ENCODE assay signal across 10 cellular contexts in genomic region chr2:241009191-241009590, GRCh38. TPM values are rescaled to one million over a fixed set of nuclear protein-coding genes. Genes with fewer than 3 reads are reported as not detected.
DNase-seq lines count a peak whose midpoint lies in the region; ATAC-seq and TF ChIP-seq lines count a peak whose summit lies in the region.
"Had no signal": no experiment of that assay in that cellular context is flagged by ENCODE, and none has a peak within 500 bp of the region (broad histone marks: within the 10 kb centered on the region; RNA-seq: fewer than 3 reads in every experiment).

No MANE protein-coding gene starts in this region.

- TF ChIP-seq RAD21 in IMR-90 (IDR thresholded peaks at IDR 0.05; ENCODE audit: low read length) = no peak

- H3K27me3 ChIP-seq in BLaER1 treated with 17β-estradiol and CSF1 and Interleukin-3, amounts not matched to agents 10 nM and 100 nM = peaks cover 0 to 21% (median 0%) of the 10 kb centered on the region in 11 experiments; a peak in 6 of 22 replicates
- H3K27me3 ChIP-seq in IMR-90 (ENCODE audit: control insufficient read depth, insufficient read depth, low read length) (no peaks in the 10 kb centered on the region), osteoblast (ENCODE audit: insufficient read depth, low read length) (no peaks in the 10 kb centered on the region)
- H3K27me3 ChIP-seq: cardiac muscle cell had no signal

- peaks cover 8% of the 10 kb centered on the region for H3K79me2 ChIP-seq in osteoblast (ENCODE audit: insufficient read depth, low read length)

- H3K18ac ChIP-seq in IMR-90 (ENCODE audit: low read depth, low read length) = no peak overlapping the region; the same call in 1 of the 2 replicates

- H2AFZ ChIP-seq in IMR-90 (replicated peaks; ENCODE audit: low read length, poor library complexity) (peak overlapping the region; percentile 91), osteoblast (ENCODE audit: low read length) (no peak overlapping the region)

- dilution Hi-C loops in IMR-90 (cut with HindIII; ENCODE audit: low sequenced_read_pairs, unreplicated experiment) = no loop called here

- H2BK20ac ChIP-seq in IMR-90 (ENCODE audit: low read depth, low read length) = no peak overlapping the region

- no peaks in the 10 kb centered on the region for H4K20me1 ChIP-seq in BLaER1 treated with 17β-estradiol and CSF1 and Interleukin-3, amounts not matched to agents 10 nM and 100 nM
- no peaks in the 10 kb centered on the region for H4K20me1 ChIP-seq in IMR-90 (ENCODE audit: insufficient read depth, low read length)
- H4K20me1 ChIP-seq in osteoblast (ENCODE audit: insufficient read depth, low read length) = peaks cover 47% of the 10 kb centered on the region

- no peak for ATAC-seq in IMR-90 (ENCODE audit: low read depth)
- ATAC-seq in HG03342 (IDR thresholded peaks at IDR 0.05; ENCODE audit: unreplicated experiment) = no peak

- no peak overlapping the region; the same call in 1 of the 2 replicates for H4K91ac ChIP-seq in IMR-90 (ENCODE audit: insufficient read depth, low read depth, low read length)

- peak overlapping the region in 7 of 11 experiments; percentile 59 to 76 (median 72); a peak in 9 of 22 replicates for H3K27ac ChIP-seq in BLaER1 treated with 17β-estradiol and CSF1 and Interleukin-3, amounts not matched to agents 10 nM and 100 nM
- H3K27ac ChIP-seq in IMR-90 (ENCODE audit: insufficient read depth, low read length) (peak overlapping the region; percentile 83; the same call in 1 of the 2 replicates), coronary artery (peak overlapping the region in 1 of 2 donors; percentile 70), osteoblast (ENCODE audit: low read depth, low read length) (peak overlapping the region; percentile 51)
- H3K27ac ChIP-seq: cardiac muscle cell had no signal

- no peak for TF ChIP-seq POLR2A in IMR-90 (IDR thresholded peaks at IDR 0.05; ENCODE audit: low read depth, low read length)

- H3K4me1 ChIP-seq in BLaER1 treated with 17β-estradiol and CSF1 and Interleukin-3, amounts not matched to agents 10 nM and 100 nM = peaks cover 14 to 61% (median 54%) of the 10 kb centered on the region in 10 experiments; a peak in 18 of 20 replicates
- peaks cover 13% of the 10 kb centered on the region; the same call in 1 of the 2 replicates for H3K4me1 ChIP-seq in IMR-90 (ENCODE audit: control insufficient read depth, insufficient read depth, low read length)
- H3K4me1 ChIP-seq in osteoblast (ENCODE audit: insufficient read depth, low read length) = peaks cover 14% of the 10 kb centered on the region

- no peak overlapping the region; the same call in 1 of the 2 replicates for H2BK120ac ChIP-seq in IMR-90 (ENCODE audit: low read depth, low read length)

- H2BK15ac ChIP-seq in IMR-90 (ENCODE audit: low read depth, low read length) = no peak overlapping the region

- DNase-seq in IMR-90 (no peak), coronary artery (ENCODE audit: low spot score) (no peak), osteoblast (ENCODE audit: insufficient read length, low spot score, missing footprints) (no peak), superior temporal gyrus (ENCODE audit: extremely low spot score) (no peak), anterior cingulate cortex (lab: John Stamatoyannopoulos, UW) (no peak), GM20000 (ENCODE audit: low spot score) (no peak)
- DNase-seq: NCI-H1436 had no signal

- no peak overlapping the region for H2BK5ac ChIP-seq in IMR-90 (ENCODE audit: low read depth, low read length, poor library complexity, severe bottlenecking)

- CTCF ChIA-PET in IMR-90 (lab: Yijun Ruan, JAX) = no interaction called here

- H3K4ac ChIP-seq in IMR-90 (ENCODE audit: low read depth, low read length) = peak overlapping the region; percentile 3

- no TSS peak for BruUV-seq in IMR-90 (replicated peaks; lab: Mats Ljungman, UMichigan)

- H3K9ac ChIP-seq in BLaER1 treated with 17β-estradiol and CSF1 and Interleukin-3, amounts not matched to agents 10 nM and 100 nM = peak overlapping the region in 6 of 11 experiments; percentile 62 to 73 (median 70); a peak in 7 of 22 replicates
- no peak overlapping the region for H3K9ac ChIP-seq in IMR-90 (ENCODE audit: low read depth, low read length)

- H3K56ac ChIP-seq in IMR-90 (ENCODE audit: extremely low read depth, insufficient read depth, low read length) = no peak overlapping the region

- H3K36me3 ChIP-seq in BLaER1 treated with 17β-estradiol and CSF1 and Interleukin-3, amounts not matched to agents 10 nM and 100 nM = no peaks in the 10 kb centered on the region
- H3K36me3 ChIP-seq in IMR-90 (ENCODE audit: control insufficient read depth, insufficient read depth, low read length) (0 out of 2 replicates have a peak, but pooled peaks cover under 1% of the 10 kb centered on the region), osteoblast (ENCODE audit: insufficient read depth, low read length) (no peaks in the 10 kb centered on the region)
- H3K36me3 ChIP-seq: cardiac muscle cell had no signal

- peaks cover 8% of the 10 kb centered on the region; the same call in 1 of the 2 replicates for H3K9me1 ChIP-seq in IMR-90 (ENCODE audit: insufficient read depth, low read length)

- TF ChIP-seq CTCF in IMR-90 (conservative IDR thresholded peaks at IDR 0.05; ENCODE audit: low read depth, low read length) (no peak), coronary artery (IDR thresholded peaks at IDR 0.05) (no peak), osteoblast (IDR thresholded peaks at IDR 0.05; ENCODE audit: extremely low read depth, low read depth, low read length) (no peak), GM20000 (IDR thresholded peaks at IDR 0.05; ENCODE audit: extremely low read depth, missing control alignments) (no peak)

- no peak overlapping the region; the same call in 1 of the 2 replicates for H2AK5ac ChIP-seq in IMR-90 (ENCODE audit: low read depth, low read length)

- peaks cover 17 to 21% (median 19%) of the 10 kb centered on the region in 11 experiments for H3K9me3 ChIP-seq in BLaER1 treated with 17β-estradiol and CSF1 and Interleukin-3, amounts not matched to agents 10 nM and 100 nM (replicated peaks in 1 of 11)
- peaks cover 7% of the 10 kb centered on the region; the same call in 1 of the 2 replicates for H3K9me3 ChIP-seq in IMR-90 (ENCODE audit: control insufficient read depth, insufficient read depth, low read length)
- H3K9me3 ChIP-seq in osteoblast (ENCODE audit: low read depth, low read length) = no peaks in the 10 kb centered on the region

- H3K4me2 ChIP-seq in BLaER1 treated with 17β-estradiol and CSF1 and Interleukin-3, amounts not matched to agents 10 nM and 100 nM = peak overlapping the region; percentile 66 to 93 (median 84); a peak in 21 of 22 replicates
- no peak overlapping the region; the same call in 1 of the 2 replicates for H3K4me2 ChIP-seq in IMR-90 (ENCODE audit: low read depth, low read length)
- peak overlapping the region; percentile 85 for H3K4me2 ChIP-seq in osteoblast (ENCODE audit: insufficient read depth, low read length)

- intact Hi-C loops in IMR-90 (cut with micrococcal nuclease) = no loop called here

- 0 out of 2 replicates have a peak overlapping the region, but pooled peaks have one; percentile 16 for H3K23ac ChIP-seq in IMR-90 (ENCODE audit: low read depth, low read length)

- peak overlapping the region; percentile 66 to 87; a peak in 2 of 4 replicates for H4K8ac ChIP-seq in IMR-90 (ENCODE audit: low read depth in 2 of 2, low read length in 2 of 2)

- peaks cover 0 to 5% of the 10 kb centered on the region in 2 experiments; a peak in 1 of 4 replicates for H3K79me1 ChIP-seq in IMR-90 (ENCODE audit: low read depth in 1 of 2, low read length in 2 of 2)

- H4K5ac ChIP-seq in IMR-90 (ENCODE audit: low read depth, low read length) = no peak overlapping the region

- in situ Hi-C loops in IMR-90 (cut with MboI; ENCODE audit: low sequenced_read_pairs) = no loop called here

- no peak overlapping the region for H3K14ac ChIP-seq in IMR-90 (replicated peaks; ENCODE audit: low read depth, low read length)

- H2AK9ac ChIP-seq in IMR-90 (replicated peaks; ENCODE audit: low read depth, low read length, poor library complexity) = no peak overlapping the region

- WGBS in IMR-90 (ENCODE audit: extremely low coverage in 2 of 2, insufficient read length in 1 of 2), 2 experiments = 100% methylated on average over 1 of the region's 2 CpGs; no CpG with 5 or more reads in 1 of the 2 experiments

- POLR2A ChIA-PET in IMR-90 (lab: Charles Lee; ENCODE audit: unreplicated experiment) = interaction anchor here (0.5 kb wide), 1 partner anchor 10 kb away, joined by 3 read pairs; no protein-coding TSS in a partner anchor

- no peak overlapping the region; a peak in 1 of 20 replicates for H3K4me3 ChIP-seq in BLaER1 treated with 17β-estradiol and CSF1 and Interleukin-3, amounts not matched to agents 10 nM and 100 nM
- H3K4me3 ChIP-seq in IMR-90 (ENCODE audit: insufficient read depth, low read depth, low read length) = no peak overlapping the region
- peak overlapping the region; percentile 65 for H3K4me3 ChIP-seq in coronary artery
- H3K4me3 ChIP-seq in osteoblast (ENCODE audit: insufficient read depth, low read length) = no peak overlapping the region
- H3K4me3 ChIP-seq: cardiac muscle cell had no signal

TF ChIP-seq in IMR-90, 13 proteins besides CTCF, POLR2A, EP300 and RAD21:
- TF ChIP-seq RCOR1 (IDR thresholded peaks at IDR 0.05; ENCODE audit: insufficient replicate concordance, low read length) = no peak
- TF ChIP-seq BHLHE40 (IDR thresholded peaks at IDR 0.05; ENCODE audit: low read depth, low read length) = no peak
- no peak for TF ChIP-seq USF2 (IDR thresholded peaks at IDR 0.05; ENCODE audit: low read depth, low read length)
- TF ChIP-seq RFX5 (IDR thresholded peaks at IDR 0.05; ENCODE audit: low read depth, low read length) = no peak
- no peak for TF ChIP-seq CEBPB (IDR thresholded peaks at IDR 0.05; ENCODE audit: low read depth, low read length)
- TF ChIP-seq MXI1 (IDR thresholded peaks at IDR 0.05; ENCODE audit: borderline replicate concordance, low read depth, low read length) = no peak
- no peak for TF ChIP-seq MAZ (IDR thresholded peaks at IDR 0.05; ENCODE audit: borderline replicate concordance, low read depth, low read length)
- TF ChIP-seq SMC3 (IDR thresholded peaks at IDR 0.05; ENCODE audit: low read depth, low read length) = no peak

RNA-seq across cellular contexts. Expression of gene SNED1, which starts 10.8 kb away (rescaled TPM):
- total RNA-seq in IMR-90 (2012; rRNA removed) = 1.1 and 1.4 TPM in 2 replicates
- polyA plus RNA-seq in IMR-90 (2012; rRNA removed) = 3.4 and 3.7 TPM in 2 replicates
- polyA plus RNA-seq in IMR-90 (2012; cell fraction: cytosol; rRNA removed) = 1.3 and 3.9 TPM in 2 replicates
- 6.6 and 15.0 TPM in 2 replicates for polyA plus RNA-seq in IMR-90 (2012; cell fraction: nucleus; rRNA removed; ENCODE audit: low replicate concordance)
- total RNA-seq in osteoblast = 94.8 and 127 TPM in 2 replicates

Comparison
In these comparisons a context has a peak if more than half of its experiments do, and no peak if none do; other contexts are left out.
1. RNA of gene SNED1, which starts 10.8 kb away (total RNA-seq): 94.8 to 127 TPM in osteoblast; 1.1 to 1.4 TPM in IMR-90; every median in the first group is over 10 times any median in the second.